ENCODE assay signal across 8 cellular contexts in genomic region chr4:17762705-17763104, GRCh38. TPM values are rescaled to one million over a fixed set of nuclear protein-coding genes. Genes with fewer than 3 reads are reported as not detected.
DNase-seq lines count a peak whose midpoint lies in the region; ATAC-seq and TF ChIP-seq lines count a peak whose summit lies in the region.

No MANE protein-coding gene starts in this region.

- peak; percentile 26 for TF ChIP-seq CTCF in astrocyte of the cerebellum (IDR thresholded peaks at IDR 0.05; ENCODE audit: low read depth, low read length, missing control alignments)

- in situ Hi-C loops in astrocyte of the cerebellum (cut with HindIII; ENCODE audit: low sequenced_read_pairs) = no loop called here

- no peaks in the 10 kb centered on the region for H3K36me3 ChIP-seq in Karpas-422 (ENCODE audit: insufficient read depth, low read length)

- H3K9me2 ChIP-seq in Karpas-422 (replicated peaks; ENCODE audit: insufficient read depth, low read length) = no peaks in the 10 kb centered on the region

- DNase-seq in EL = peak; percentile 23
- DNase-seq in Karpas-422 = peak; percentile 71
- peak; percentile 18 for DNase-seq in astrocyte of the cerebellum (ENCODE audit: low read depth)
- DNase-seq in lung microvascular endothelial cell (ENCODE audit: low read depth in 2 of 2) = peak; percentile 24 to 26
- no peak for DNase-seq in hippocampal formation (lab: John Stamatoyannopoulos, UW)
- no peak for DNase-seq in activated effector memory CD4-positive, alpha-beta T cell treated with anti-CD3 and anti-CD28 coated beads, Interleukin-2, amount 50 U/mL, for 16 hours

- H3K4me3 ChIP-seq in Karpas-422 (ENCODE audit: low read length) = no peak overlapping the region
- no peak overlapping the region for H3K4me3 ChIP-seq in astrocyte of the cerebellum (ENCODE audit: low read depth, low read length)

- H4K20me1 ChIP-seq in Karpas-422 (ENCODE audit: insufficient read depth, low read depth, low read length) = no peaks in the 10 kb centered on the region

- no peaks in the 10 kb centered on the region for H3K27me3 ChIP-seq in Karpas-422 (ENCODE audit: low read length)

- H3K79me2 ChIP-seq in Karpas-422 (ENCODE audit: low read length) = no peaks in the 10 kb centered on the region

- ATAC-seq in GM21423 (IDR thresholded peaks at IDR 0.05; ENCODE audit: unreplicated experiment) (no peak), GM18867 (IDR thresholded peaks at IDR 0.05; ENCODE audit: unreplicated experiment) (no peak)

- H3K27ac ChIP-seq in Karpas-422 (ENCODE audit: low read length) = no peak overlapping the region

- H3K9me3 ChIP-seq in Karpas-422 (ENCODE audit: low read length) = no peaks in the 10 kb centered on the region

- no peak overlapping the region for H3K4me2 ChIP-seq in Karpas-422 (ENCODE audit: low read depth, low read length, poor library complexity, severe bottlenecking)

- H3K4me1 ChIP-seq in Karpas-422 (ENCODE audit: low read length) = peaks cover 5% of the 10 kb centered on the region; the same call in 1 of the 2 replicates

- no peak overlapping the region for H3K9ac ChIP-seq in Karpas-422 (ENCODE audit: low read length)

- no peak overlapping the region for H2AFZ ChIP-seq in Karpas-422 (ENCODE audit: low read length)

RNA-seq across cellular contexts. Expression of gene FAM184B, which starts 18.7 kb away (rescaled TPM):
- total RNA-seq in Karpas-422 (2014; rRNA removed; shearing (Covaris generic); ENCODE audit: low replicate concordance) = not detected in 2 replicates
- total RNA-seq in lung microvascular endothelial cell = not detected in 2 replicates

RNA-seq across cellular contexts. Expression of gene DCAF16, which starts 47.9 kb away (rescaled TPM):
- 54.0 and 69.4 TPM in 2 replicates for total RNA-seq in Karpas-422 (2014; rRNA removed; shearing (Covaris generic); ENCODE audit: low replicate concordance)
- 13.3 and 19.0 TPM in 2 replicates for total RNA-seq in lung microvascular endothelial cell

RNA-seq across cellular contexts. Expression of gene NCAPG, which starts 48.1 kb away (rescaled TPM):
- 21.0 and 46.3 TPM in 2 replicates for total RNA-seq in Karpas-422 (2014; rRNA removed; shearing (Covaris generic); ENCODE audit: low replicate concordance)
- 4.0 and 14.8 TPM in 2 replicates for total RNA-seq in lung microvascular endothelial cell

Comparison
In these comparisons a context has a peak if more than half of its experiments do, and no peak if none do; other contexts are left out.
1. DNase-seq: peak in EL (single experiment), Karpas-422 (single experiment), astrocyte of the cerebellum (single experiment) and lung microvascular endothelial cell (2 of 2); none in hippocampal formation (0 of 2) and activated effector memory CD4-positive, alpha-beta T cell treated with anti-CD3 and anti-CD28 coated beads, Interleukin-2, amount 50 U/mL, for 16 hours (single experiment).